In genomic region chr6:35786810-35787209, GRCh38 we compare ENCODE assay signal across 1 cellular context.
A peak's percentile ranks its signal among the peaks of the same experiment; 100 is the strongest.
TF ChIP-seq lines count a peak whose summit lies in the region.

No MANE protein-coding gene starts in this region.

TF ChIP-seq in K562, 482 proteins besides CTCF, POLR2A, EP300 and RAD21:
- 0 out of 2 replicates have a peak, but pooled peaks have one; percentile 17 for TF ChIP-seq ZC3H4 (CRISPR knock-in tag; IDR thresholded peaks at IDR 0.05; ENCODE audit: borderline replicate concordance)
- 0 out of 2 replicates have a peak, but pooled peaks have one; percentile 34 for TF ChIP-seq SRSF3 (IDR thresholded peaks at IDR 0.05; ENCODE audit: insufficient read depth, low read length)
- TF ChIP-seq ZNF184 (CRISPR knock-in tag; IDR thresholded peaks at IDR 0.05), result 0 out of 2 replicates have a peak, but pooled peaks have one; percentile 59
- TF ChIP-seq TEAD1 (CRISPR knock-in tag; IDR thresholded peaks at IDR 0.05), result no peak
- TF ChIP-seq NR3C1 (CRISPR knock-in tag; IDR thresholded peaks at IDR 0.05), result 0 out of 2 replicates have a peak, but pooled peaks have one; percentile 32
- TF ChIP-seq DACH1 (IDR thresholded peaks at IDR 0.05; ENCODE audit: partially characterized antibody), result no peak
- no peak for TF ChIP-seq ZNF445 (CRISPR knock-in tag; IDR thresholded peaks at IDR 0.05; ENCODE audit: low read depth)
- TF ChIP-seq ZBTB34 (CRISPR knock-in tag; IDR thresholded peaks at IDR 0.05), result no peak
- no peak for TF ChIP-seq CCAR2 (IDR thresholded peaks at IDR 0.05; ENCODE audit: low read depth, low read length)
- TF ChIP-seq DPF2 (IDR thresholded peaks at IDR 0.05), result no peak
